8 cellular contexts compared by ENCODE assay signal in the genomic region with DNA sequence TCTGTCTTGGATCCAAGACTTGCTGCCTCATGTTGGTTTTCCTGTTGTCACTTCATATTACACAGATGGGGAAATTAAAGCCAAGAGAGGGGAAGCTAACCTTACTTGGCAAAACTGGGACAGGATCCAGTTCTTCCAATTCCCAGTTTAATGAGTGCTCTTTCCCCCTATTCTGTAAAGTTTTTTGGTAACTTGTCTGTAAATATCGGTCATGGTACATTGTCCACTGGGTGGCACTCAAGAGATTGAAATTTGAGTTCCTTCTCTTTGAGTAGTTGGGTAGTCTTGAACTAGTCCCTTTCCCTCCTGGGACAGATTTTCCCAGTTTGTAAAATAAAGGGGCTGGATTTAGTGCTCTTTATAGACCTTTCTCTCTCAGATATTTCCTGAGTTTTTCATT. TPM values are rescaled to one million over a fixed set of nuclear protein-coding genes. Genes with fewer than 3 reads are reported as not detected.
DNase-seq lines count a peak whose midpoint lies in the region; ATAC-seq, FAIRE-seq and TF ChIP-seq lines count a peak whose summit lies in the region.

No MANE protein-coding gene starts in this region.

- CTCF ChIA-PET in GM12878 (lab: Yijun Ruan, JAX): interaction anchor here (0.7 to 1.2 kb wide), 9 partner anchors 9 to 765 kb away, joined by 3 to 4 read pairs (median 3); no protein-coding TSS in a partner anchor
- CTCF ChIA-PET in activated CD4-positive, alpha-beta memory T cell treated with anti-CD3 and anti-CD28 coated beads for 36 hours (lab: Charles Lee): interaction anchor here (0.6 to 1.5 kb wide), 3 partner anchors 11 to 112 kb away, joined by 3 to 6 read pairs (median 4); partner anchors contain the start of gene EOLA2

- POLR2A ChIA-PET in GM12878 (lab: Charles Lee): interaction anchor here (0.6 kb wide), 1 partner anchor 929 kb away, joined by 5 read pairs; no protein-coding TSS in a partner anchor
- POLR2A ChIA-PET in activated CD4-positive, alpha-beta memory T cell treated with anti-CD3 and anti-CD28 coated beads for 36 hours (lab: Charles Lee): no interaction called here

- SMC1A ChIA-PET in GM12878 (lab: Charles Lee; ENCODE audit: uncharacterized antibody, unreplicated experiment): interaction anchor here (0.8 to 1.0 kb wide), 2 partner anchors 79 to 536 kb away, joined by 3 to 6 read pairs; no protein-coding TSS in a partner anchor

- DNase-seq in SHP77 (lab: John Stamatoyannopoulos, UW) (peak; percentile 0 to 9), SHP77 treated with DMSO at 0.1 percent for 48 hours (lab: John Stamatoyannopoulos, UW) (no peak), NAMALWA (ENCODE audit: low spot score) (peak; percentile 37), GM12878 (ENCODE audit: low read depth, low spot score) (no peak), lower lobe of right lung (no peak)
- no peak for DNase-seq in activated CD4-positive, alpha-beta memory T cell treated with anti-CD3 and anti-CD28 coated beads for 36 hours
- DNase-seq in activated naive CD4-positive, alpha-beta T cell treated with anti-CD3 and anti-CD28 coated beads, Interleukin-2, amount 50 U/mL, for 72 hours (ENCODE audit: low spot score in 2 of 2): no peak

- H3K4me2 ChIP-seq in GM12878 (ENCODE audit: control insufficient read depth, insufficient read depth): no peak overlapping the region

- in situ Hi-C loops in GM12878 (cut with MboI): loop anchor here (10.0 to 25.0 kb wide), 2 partner anchors 537 to 764 kb away; no protein-coding TSS in a partner anchor

- H3K27me3 Mint-ChIP-seq in activated CD4-positive, alpha-beta memory T cell treated with anti-CD3 and anti-CD28 coated beads for 36 hours: no peaks in the 10 kb centered on the region

- H3K9ac ChIP-seq in GM12878 (ENCODE audit: control insufficient read depth, insufficient read depth, low read length): no peak overlapping the region

- H3K4me1 ChIP-seq in GM12878 (ENCODE audit: control insufficient read depth, insufficient read depth, low read length) (no peaks in the 10 kb centered on the region), lower lobe of right lung (no peaks in the 10 kb centered on the region)

- 0% methylated on average over 1 of the region's 1 CpG for WGBS in GM12878 (ENCODE audit: insufficient coverage, insufficient replicate concordance, low lambda C conversion rate, missing lambda C conversion rate)

- H3K27ac Mint-ChIP-seq in activated CD4-positive, alpha-beta memory T cell treated with anti-CD3 and anti-CD28 coated beads for 36 hours: no peak overlapping the region
- no peak overlapping the region for H3K27ac Mint-ChIP-seq in activated naive CD4-positive, alpha-beta T cell treated with anti-CD3 and anti-CD28 coated beads, Interleukin-2, amount 50 U/mL, for 72 hours

- no peaks in the 10 kb centered on the region for H3K79me2 ChIP-seq in GM12878 (ENCODE audit: control insufficient read depth, insufficient read depth, low read length)

- no peaks in the 10 kb centered on the region for H3K9me3 Mint-ChIP-seq in activated CD4-positive, alpha-beta memory T cell treated with anti-CD3 and anti-CD28 coated beads for 36 hours
- H3K9me3 Mint-ChIP-seq in activated naive CD4-positive, alpha-beta T cell treated with anti-CD3 and anti-CD28 coated beads, Interleukin-2, amount 50 U/mL, for 72 hours: no peaks in the 10 kb centered on the region

- no peak overlapping the region for H3K4me3 Mint-ChIP-seq in activated CD4-positive, alpha-beta memory T cell treated with anti-CD3 and anti-CD28 coated beads for 36 hours

- TF ChIP-seq EP300 in GM12878 (IDR thresholded peaks at IDR 0.05; ENCODE audit: borderline replicate concordance in 1 of 2, control insufficient read depth in 1 of 2, low read depth in 2 of 2, low read length in 2 of 2): no peak

- no TSS peak for BruUV-seq in GM12878 (replicated peaks; lab: Mats Ljungman, UMichigan)

- peak; percentile 52 for TF ChIP-seq RAD21 in GM12878 (IDR thresholded peaks at IDR 0.05; ENCODE audit: insufficient read depth, low read depth, low read length)

- H3K9me3 ChIP-seq in GM12878 (replicated peaks; ENCODE audit: control insufficient read depth, insufficient read depth, low read length) (no peaks in the 10 kb centered on the region), lower lobe of right lung (no peaks in the 10 kb centered on the region)

- H3K4me1 Mint-ChIP-seq in activated CD4-positive, alpha-beta memory T cell treated with anti-CD3 and anti-CD28 coated beads for 36 hours (ENCODE audit: low read depth): no peaks in the 10 kb centered on the region

- ATAC-seq in GM12878 (peak; percentile 53; the same call in 2 of the 3 replicates), lower lobe of right lung (peak in 1 of 2 donors; percentile 59), HG03460 (IDR thresholded peaks at IDR 0.05; ENCODE audit: unreplicated experiment) (no peak)
- ATAC-seq in activated naive CD4-positive, alpha-beta T cell treated with anti-CD3 and anti-CD28 coated beads, Interleukin-2, amount 50 U/mL, for 72 hours: no peak

- H2AFZ ChIP-seq in GM12878 (ENCODE audit: control insufficient read depth, low read depth, low read length): no peak overlapping the region

- no peaks in the 10 kb centered on the region for H3K36me3 Mint-ChIP-seq in activated CD4-positive, alpha-beta memory T cell treated with anti-CD3 and anti-CD28 coated beads for 36 hours
- H3K36me3 Mint-ChIP-seq in activated naive CD4-positive, alpha-beta T cell treated with anti-CD3 and anti-CD28 coated beads, Interleukin-2, amount 50 U/mL, for 72 hours: no peaks in the 10 kb centered on the region

- no peaks in the 10 kb centered on the region for H3K27me3 ChIP-seq in GM12878 (replicated peaks in 1 of 2; ENCODE audit: control insufficient read depth in 2 of 2, insufficient read depth in 2 of 2, low read length in 1 of 2)
- no peaks in the 10 kb centered on the region for H3K27me3 ChIP-seq in lower lobe of right lung (ENCODE audit: low read depth)

- H3K36me3 ChIP-seq in GM12878 (ENCODE audit: control insufficient read depth in 2 of 2, insufficient read depth in 2 of 2, low read length in 1 of 2) (no peaks in the 10 kb centered on the region), lower lobe of right lung (peaks cover 13% of the 10 kb centered on the region)

- TF ChIP-seq CTCF in GM12878 (IDR thresholded peaks at IDR 0.05 in 2 of 3, conservative IDR thresholded peaks at IDR 0.05 in 1 of 3; ENCODE audit: control insufficient read depth in 2 of 3, extremely low read depth in 1 of 3, insufficient read depth in 1 of 3, low read depth in 3 of 3, low read length in 3 of 3) (peak; percentile 39 to 46 (median 39)), lower lobe of right lung (IDR thresholded peaks at IDR 0.05) (peak; percentile 36)

- RAD21 ChIA-PET in GM12878 (lab: Charles Lee; ENCODE audit: unreplicated experiment): interaction anchor here (1.0 kb wide), 1 partner anchor 152 kb away, joined by 3 read pairs; no protein-coding TSS in a partner anchor

- peak; percentile 44 for FAIRE-seq in GM12878 (lab: Jason Lieb, UNC)

- H3K27ac ChIP-seq in GM12878 (ENCODE audit: control insufficient read depth, insufficient read depth): no peak overlapping the region
- no peak overlapping the region for H3K27ac ChIP-seq in lower lobe of right lung

- H4K20me1 ChIP-seq in GM12878 (ENCODE audit: control insufficient read depth, insufficient read depth): no peaks in the 10 kb centered on the region

- H3K4me3 ChIP-seq in GM12878: no peak overlapping the region
- H3K4me3 ChIP-seq in lower lobe of right lung: no peak overlapping the region

- no peak for TF ChIP-seq POLR2A in GM12878 (IDR thresholded peaks at IDR 0.05; ENCODE audit: low read depth, low read length)

- intact Hi-C loops in GM12878 (cut with micrococcal nuclease; ENCODE audit: unreplicated experiment): no loop called here
- intact Hi-C loops in lower lobe of right lung (cut with DNase I): no loop called here
- intact Hi-C loops in activated CD4-positive, alpha-beta memory T cell treated with anti-CD3 and anti-CD28 coated beads for 36 hours (cut with micrococcal nuclease): loop anchor here (10.0 kb wide), 1 partner anchor 76 kb away; no protein-coding TSS in a partner anchor

RNA-seq across cellular contexts. Expression of gene EOLA2, which starts 12.4 kb away (rescaled TPM):
- 22.8 and 33.9 TPM in 2 replicates for total RNA-seq in GM12878 (2013; cell fraction: nucleolus; rRNA removed)
- total RNA-seq in GM12878 (2014; rRNA removed) (28.7 and 38.6 TPM in 2 replicates), GM12878 (2014; rRNA removed; fragmentation: Illumina TruSeq; extraction: Trizol) (22.5 and 23.9 TPM in 2 replicates), GM12878 (2021) (41.0 and 48.7 TPM in 2 replicates), lower lobe of right lung (21.7 TPM)
- polyA plus RNA-seq in GM12878 (2011; ENCODE audit: low read depth): 28.2 TPM
- polyA plus RNA-seq in GM12878 (2011; rRNA removed) (38.0 and 44.1 TPM in 2 replicates), GM12878 (2014; fragmentation: Illumina TruSeq; extraction: Trizol) (28.0 and 35.8 TPM in 2 replicates), GM12878 (2014; fragmentation: Nextera tagmentation; extraction: Ambion mirVana) (10 to 100 TPM; 26.9 to 37.0 TPM), GM12878 (2014; rRNA removed) (53.7 and 54.2 TPM in 2 replicates), GM12878 (2016; fragmentation: Nextera tagmentation; extraction: Ambion mirVana) (10 to 100 TPM; 55.4 to 55.8 TPM)
- polyA plus RNA-seq in GM12878 (2011; cell fraction: cytosol; rRNA removed): 45.9 and 59.4 TPM in 2 replicates
- polyA plus RNA-seq in GM12878 (2011; cell fraction: nucleus; rRNA removed): 88.1 and 90.0 TPM in 2 replicates
- polyA plus RNA-seq in GM12878 (2012): 36.8 and 42.6 TPM in 2 replicates
- 23.2 and 31.1 TPM in 2 replicates for polyA minus RNA-seq in GM12878 (2011; rRNA and poly(A)+ RNA removed)
- 9.1 and 13.8 TPM in 2 replicates for polyA minus RNA-seq in GM12878 (2011; cell fraction: cytosol; rRNA and poly(A)+ RNA removed)
- 24.4 and 27.0 TPM in 2 replicates for polyA minus RNA-seq in GM12878 (2011; cell fraction: nucleus; rRNA and poly(A)+ RNA removed)
- 10 to 100 TPM; 32.4 to 33.7 TPM for total RNA-seq in activated CD4-positive, alpha-beta memory T cell treated with anti-CD3 and anti-CD28 coated beads for 36 hours
- total RNA-seq in activated naive CD4-positive, alpha-beta T cell treated with anti-CD3 and anti-CD28 coated beads, Interleukin-2, amount 50 U/mL, for 72 hours: 10 to 100 TPM; 24.2 to 34.0 TPM

RNA-seq across cellular contexts. Expression of gene HSFX4, which starts 21.3 kb away (rescaled TPM):
- not detected in 2 replicates for total RNA-seq in GM12878 (2013; cell fraction: nucleolus; rRNA removed)
- 0.16 TPM in 1 of 2 replicates, not detected in the other for total RNA-seq in GM12878 (2014; rRNA removed)
- not detected in 2 replicates for total RNA-seq in GM12878 (2014; rRNA removed; fragmentation: Illumina TruSeq; extraction: Trizol)
- total RNA-seq in GM12878 (2021): not detected in 2 replicates
- polyA plus RNA-seq in GM12878 (2011; ENCODE audit: low read depth): not detected
- not detected in 2 replicates for polyA plus RNA-seq in GM12878 (2011; rRNA removed)
- not detected in 2 replicates for polyA plus RNA-seq in GM12878 (2011; cell fraction: cytosol; rRNA removed)
- not detected in 2 replicates for polyA plus RNA-seq in GM12878 (2011; cell fraction: nucleus; rRNA removed)
- not detected in 2 replicates for polyA plus RNA-seq in GM12878 (2012)
- polyA plus RNA-seq in GM12878 (2014; fragmentation: Illumina TruSeq; extraction: Trizol): 0.44 TPM in 1 of 2 replicates, not detected in the other
- under 1 TPM; 0.11 to 0.21 TPM for polyA plus RNA-seq in GM12878 (2014; fragmentation: Nextera tagmentation; extraction: Ambion mirVana)
- polyA plus RNA-seq in GM12878 (2014; rRNA removed): 0.13 TPM in 1 of 2 replicates, not detected in the other
- under 1 TPM; 0.21 to 0.24 TPM for polyA plus RNA-seq in GM12878 (2016; fragmentation: Nextera tagmentation; extraction: Ambion mirVana)
- polyA minus RNA-seq in GM12878 (2011; rRNA and poly(A)+ RNA removed): not detected in 2 replicates
- not detected in 2 replicates for polyA minus RNA-seq in GM12878 (2011; cell fraction: cytosol; rRNA and poly(A)+ RNA removed)
- polyA minus RNA-seq in GM12878 (2011; cell fraction: nucleus; rRNA and poly(A)+ RNA removed): not detected in 2 replicates
- not detected for total RNA-seq in lower lobe of right lung
- not detected for total RNA-seq in activated CD4-positive, alpha-beta memory T cell treated with anti-CD3 and anti-CD28 coated beads for 36 hours
- not detected for total RNA-seq in activated naive CD4-positive, alpha-beta T cell treated with anti-CD3 and anti-CD28 coated beads, Interleukin-2, amount 50 U/mL, for 72 hours

Comparison
In these comparisons a context has a peak if more than half of its experiments do, and no peak if none do; other contexts are left out.
1. DNase-seq: peak in SHP77 (2 of 2) and NAMALWA (single experiment); none in SHP77 treated with DMSO at 0.1 percent for 48 hours (single experiment), GM12878 (single experiment), lower lobe of right lung (single experiment), activated CD4-positive, alpha-beta memory T cell treated with anti-CD3 and anti-CD28 coated beads for 36 hours (single experiment) and activated naive CD4-positive, alpha-beta T cell treated with anti-CD3 and anti-CD28 coated beads, Interleukin-2, amount 50 U/mL, for 72 hours (0 of 2).